ENCODE assay signal across 19 cellular contexts in the genomic region with DNA sequence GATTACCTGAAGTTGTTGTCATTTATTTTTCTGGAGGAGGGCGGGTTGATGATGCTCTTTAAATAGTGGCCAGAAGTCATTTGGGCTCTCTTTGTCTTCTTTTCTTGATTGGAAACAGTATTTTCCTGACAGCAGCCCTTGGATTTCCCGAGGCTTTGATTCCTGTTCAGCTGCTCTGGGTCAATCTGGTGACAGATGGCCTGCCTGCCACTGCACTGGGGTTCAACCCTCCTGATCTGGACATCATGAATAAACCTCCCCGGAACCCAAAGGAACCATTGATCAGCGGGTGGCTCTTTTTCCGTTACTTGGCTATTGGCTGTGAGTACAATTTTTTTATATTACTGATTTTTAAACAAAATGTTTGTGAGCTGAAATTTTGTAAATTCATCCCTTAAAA.
DNase-seq lines count a peak whose midpoint lies in the region; ATAC-seq and TF ChIP-seq lines count a peak whose summit lies in the region.
"Had no signal": no experiment of that assay in that cellular context is flagged by ENCODE, and none has a peak within 500 bp of the region (broad histone marks: within the 10 kb centered on the region; RNA-seq: fewer than 3 reads in every experiment).

No MANE protein-coding gene starts in this region.

- H3K9me3 ChIP-seq in PC-3 (ENCODE audit: low read length) (no peaks in the 10 kb centered on the region), psoas muscle (no peaks in the 10 kb centered on the region)
- H3K9me3 ChIP-seq: BLaER1 treated with 17β-estradiol and CSF1 and Interleukin-3, amounts not matched to agents 10 nM and 100 nM had no signal

- POLR2A ChIA-PET in PC-3 (lab: Charles Lee; ENCODE audit: unreplicated experiment): interaction anchor here (0.7 kb wide), 1 partner anchor 209 kb away, joined by 3 read pairs; no protein-coding TSS in a partner anchor

- H3K4me1 Mint-ChIP-seq in activated T-cell treated with anti-CD3 and anti-CD28 coated beads, Interleukin-2, amount 50 U/mL, for 72 hours (ENCODE audit: low read depth): peaks cover 18% of the 10 kb centered on the region

- H3K27ac Mint-ChIP-seq in activated T-cell treated with anti-CD3 and anti-CD28 coated beads, Interleukin-2, amount 50 U/mL, for 72 hours: peak overlapping the region; percentile 80

- CTCF ChIA-PET in PC-3 (lab: Charles Lee): no interaction called here

- no peaks in the 10 kb centered on the region for H4K20me1 ChIP-seq in PC-3 (ENCODE audit: low read length)

- H3K36me3 ChIP-seq in PC-3 (ENCODE audit: low read depth, low read length): peaks cover 92% of the 10 kb centered on the region
- H3K36me3 ChIP-seq in psoas muscle (ENCODE audit: insufficient read depth in 1 of 2, low read depth in 1 of 2): peaks cover 24 to 100% of the 10 kb centered on the region in 2 donors

- H3K4me1 ChIP-seq in PC-3 (ENCODE audit: insufficient read depth, low read length) (peaks cover 43% of the 10 kb centered on the region), psoas muscle (peaks cover 5% of the 10 kb centered on the region)

- peaks cover 21 to 63% of the 10 kb centered on the region in 2 donors for H3K36me3 Mint-ChIP-seq in activated T-cell treated with anti-CD3 and anti-CD28 coated beads, Interleukin-2, amount 50 U/mL, for 72 hours (ENCODE audit: insufficient read depth in 2 of 2)

- ATAC-seq in activated T-cell treated with anti-CD3 and anti-CD28 coated beads, Interleukin-2, amount 50 U/mL, for 72 hours (replicated peaks in 1 of 2): no peak
- ATAC-seq in PC-3 (no peak), psoas muscle (no peak), omental fat pad (ENCODE audit: low FRiP score) (no peak)
- ATAC-seq: K562 had no signal

- intact Hi-C loops in PC-3 (cut with micrococcal nuclease) (no loop called here), psoas muscle (cut with DNase I) (no loop called here)

- H3K4me2 ChIP-seq in PC-3 (ENCODE audit: low read length): no peak overlapping the region

- DNase-seq in activated T-cell treated with anti-CD3 and anti-CD28 coated beads, Interleukin-2, amount 50 U/mL, for 72 hours: no peak
- DNase-seq in activated T-cell treated with anti-CD3 and anti-CD28 coated beads for 4 hours (no peak), PC-3 (no peak), epithelial cell of prostate (ENCODE audit: low read depth, low spot score) (no peak), psoas muscle (no peak), Ammon's horn (ENCODE audit: low spot score) (no peak), omental fat pad (ENCODE audit: low spot score) (no peak), NCI-H524 treated with DMSO at 0.1 percent for 48 hours (lab: John Stamatoyannopoulos, UW) (no peak)
- DNase-seq: DMS79 treated with DMSO at 0.1 percent for 48 hours, NCI-H1092 treated with DMSO at 0.1 percent for 48 hours, NCI-H146, NCI-H2029 treated with DMSO at 0.1 percent for 48 hours, NCI-H2171 treated with DMSO at 0.1 percent for 48 hours, NCI-H446, OCI-M1, RPMI8226, SIG-M5 had no signal

- H3K9me3 Mint-ChIP-seq in activated T-cell treated with anti-CD3 and anti-CD28 coated beads, Interleukin-2, amount 50 U/mL, for 72 hours: no peaks in the 10 kb centered on the region

- H3K9me2 ChIP-seq in PC-3 (replicated peaks; ENCODE audit: low read length): no peaks in the 10 kb centered on the region

- no peak overlapping the region for H2AFZ ChIP-seq in PC-3 (ENCODE audit: low read length)

- no peak overlapping the region for H3K4me3 ChIP-seq in PC-3 (ENCODE audit: low read length)
- H3K4me3 ChIP-seq in psoas muscle: no peak overlapping the region
- H3K4me3 ChIP-seq: BLaER1 treated with 17β-estradiol and CSF1 and Interleukin-3, amounts not matched to agents 10 nM and 100 nM; K562 had no signal

- no TSS peak for BruUV-seq in PC-3 (replicated peaks; lab: Mats Ljungman, UMichigan)

- no peaks in the 10 kb centered on the region for H3K27me3 Mint-ChIP-seq in activated T-cell treated with anti-CD3 and anti-CD28 coated beads, Interleukin-2, amount 50 U/mL, for 72 hours (ENCODE audit: low read depth)

- 82 to 83% (median 82%) methylated on average over 5 of the region's 5 CpGs for WGBS in psoas muscle, 3 donors

- H3K79me2 ChIP-seq in PC-3 (ENCODE audit: low read length): peaks cover 5% of the 10 kb centered on the region; the same call in 1 of the 2 replicates

- no peak overlapping the region for H3K4me3 Mint-ChIP-seq in activated T-cell treated with anti-CD3 and anti-CD28 coated beads, Interleukin-2, amount 50 U/mL, for 72 hours

- no peaks in the 10 kb centered on the region for H3K27me3 ChIP-seq in PC-3 (ENCODE audit: low read length)
- H3K27me3 ChIP-seq in psoas muscle (ENCODE audit: insufficient read depth in 3 of 3, low read length in 2 of 3): no peaks in the 10 kb centered on the region
- H3K27me3 ChIP-seq: BLaER1 treated with 17β-estradiol and CSF1 and Interleukin-3, amounts not matched to agents 10 nM and 100 nM had no signal

- H3F3A ChIP-seq in PC-3 (ENCODE audit: low read length, unreplicated experiment): peaks cover 16% of the 10 kb centered on the region

- no peak for TF ChIP-seq CTCF in PC-3 (conservative IDR thresholded peaks at IDR 0.05; ENCODE audit: low read depth, low read length)
- no peak for TF ChIP-seq CTCF in psoas muscle (IDR thresholded peaks at IDR 0.05)
- no peak for TF ChIP-seq CTCF in omental fat pad (IDR thresholded peaks at IDR 0.05)

- peak overlapping the region; percentile 97; the same call in 1 of the 2 replicates for H3K27ac ChIP-seq in PC-3 (ENCODE audit: low read length)
- peak overlapping the region; percentile 94 for H3K27ac ChIP-seq in epithelial cell of prostate
- peak overlapping the region; percentile 21 for H3K27ac ChIP-seq in psoas muscle

- H3K9ac ChIP-seq in PC-3 (ENCODE audit: low read length): no peak overlapping the region
- H3K9ac ChIP-seq: BLaER1 treated with 17β-estradiol and CSF1 and Interleukin-3, amounts not matched to agents 10 nM and 100 nM had no signal

Comparison
In these comparisons a context has a peak if more than half of its experiments do, and no peak if none do; other contexts are left out.
1. H3K27ac ChIP-seq: peak in every context shown above with its lines; median percentile 97 in PC-3; 94 in epithelial cell of prostate; 21 in psoas muscle.